Comparison of ENCODE assay signal across 9 cellular contexts in genomic region chr3:109806929-109807328, GRCh38.
DNase-seq lines count a peak whose midpoint lies in the region; ATAC-seq and TF ChIP-seq lines count a peak whose summit lies in the region.
"Had no signal": no experiment of that assay in that cellular context is flagged by ENCODE, and none has a peak within 500 bp of the region (broad histone marks: within the 10 kb centered on the region; RNA-seq: fewer than 3 reads in every experiment).

No MANE protein-coding gene starts in this region.

- no peak overlapping the region for H3K4me3 ChIP-seq in gastroesophageal sphincter
- H3K4me3 ChIP-seq: A549 had no signal

- no peak for TF ChIP-seq POLR2A in gastroesophageal sphincter (IDR thresholded peaks at IDR 0.05)

- POLR2A ChIA-PET in GM10248 (lab: Yijun Ruan, JAX), result no interaction called here

- no peaks in the 10 kb centered on the region for H3K27me3 ChIP-seq in gastroesophageal sphincter

- H3K36me3 ChIP-seq in gastroesophageal sphincter, result no peaks in the 10 kb centered on the region

- no peaks in the 10 kb centered on the region for H3K4me1 ChIP-seq in gastroesophageal sphincter
- H3K4me1 ChIP-seq: A549 had no signal

- WGBS in gastroesophageal sphincter (ENCODE audit: low coverage in 1 of 2), 2 donors, result 56 to 76% methylated on average over 4 of the region's 4 CpGs

- peak overlapping the region; percentile 54 for H3K4me3 Mint-ChIP-seq in activated CD4-positive, alpha-beta T cell treated with anti-CD3 and anti-CD28 coated beads, Interleukin-2, amount 10 ng/mL, durations not matched to agents 24 days and 14 days

- TF ChIP-seq CTCF in gastroesophageal sphincter (IDR thresholded peaks at IDR 0.05) (no peak), GM10248 (IDR thresholded peaks at IDR 0.05; ENCODE audit: control extremely low read depth, extremely low read depth, low read depth, missing control alignments) (no peak)

- peak; percentile 8 for DNase-seq in activated CD4-positive, CD25-positive, alpha-beta regulatory T cell treated with anti-CD3 and anti-CD28 coated beads, Interleukin-2, amount 50 U/mL, for 16 hours (ENCODE audit: low read depth, low spot score)
- no peak for DNase-seq in activated CD4-positive, CD25-positive, alpha-beta regulatory T cell treated with anti-CD3 and anti-CD28 coated beads, Interleukin-2, amount 50 U/mL, for 72 hours
- DNase-seq in activated CD4-positive, alpha-beta T cell treated with anti-CD3 and anti-CD28 coated beads, Interleukin-2, amount 10 ng/mL, durations not matched to agents 24 days and 14 days, result peak; percentile 84
- peak; percentile 8 for DNase-seq in stimulated activated naive CD8-positive, alpha-beta T cell treated with anti-CD3 and anti-CD28 coated beads, Interleukin-15, Interleukin-2, amounts not matched to agents 100 U/mL and 50 U/mL, for 24 hours
- DNase-seq in GM10248 (ENCODE audit: extremely low spot score) (no peak), hippocampal formation (lab: John Stamatoyannopoulos, UW) (no peak)

- CTCF ChIA-PET in GM10248 (lab: Yijun Ruan, JAX), result no interaction called here

- peak; percentile 87 for ATAC-seq in HG03575 (IDR thresholded peaks at IDR 0.05; ENCODE audit: extremely low read depth, insufficient number of reproducible peaks, low FRiP score, unreplicated experiment)
- peak; percentile 31 for ATAC-seq in gastroesophageal sphincter
- peak; percentile 87 for ATAC-seq in stimulated activated naive CD8-positive, alpha-beta T cell treated with anti-CD3 and anti-CD28 coated beads, Interleukin-15, Interleukin-2, amounts not matched to agents 100 U/mL and 50 U/mL, for 24 hours
- ATAC-seq: A549 had no signal

- peaks cover 3% of the 10 kb centered on the region for H3K36me3 Mint-ChIP-seq in activated CD4-positive, alpha-beta T cell treated with anti-CD3 and anti-CD28 coated beads, Interleukin-2, amount 10 ng/mL, durations not matched to agents 24 days and 14 days (ENCODE audit: low read depth)

- peaks cover 7% of the 10 kb centered on the region for H3K27me3 Mint-ChIP-seq in activated CD4-positive, alpha-beta T cell treated with anti-CD3 and anti-CD28 coated beads, Interleukin-2, amount 10 ng/mL, durations not matched to agents 24 days and 14 days

- no peaks in the 10 kb centered on the region for H3K9me3 ChIP-seq in gastroesophageal sphincter
- H3K9me3 ChIP-seq: A549 had no signal

- H3K27ac Mint-ChIP-seq in activated CD4-positive, alpha-beta T cell treated with anti-CD3 and anti-CD28 coated beads, Interleukin-2, amount 10 ng/mL, durations not matched to agents 24 days and 14 days, result peak overlapping the region; percentile 57

- no peak overlapping the region for H3K27ac ChIP-seq in gastroesophageal sphincter
- H3K27ac ChIP-seq: A549 had no signal

- intact Hi-C loops in activated CD4-positive, alpha-beta T cell treated with anti-CD3 and anti-CD28 coated beads, Interleukin-2, amount 10 ng/mL, durations not matched to agents 24 days and 14 days (cut with micrococcal nuclease), result loop anchor here (2.0 to 10.0 kb wide), 5 partner anchors 1428 to 1895 kb away; no protein-coding TSS in a partner anchor

- peaks cover 31% of the 10 kb centered on the region for H3K4me1 Mint-ChIP-seq in activated CD4-positive, alpha-beta T cell treated with anti-CD3 and anti-CD28 coated beads, Interleukin-2, amount 10 ng/mL, durations not matched to agents 24 days and 14 days

- no peak for TF ChIP-seq EP300 in gastroesophageal sphincter (IDR thresholded peaks at IDR 0.05)

- H3K9me3 Mint-ChIP-seq in activated CD4-positive, alpha-beta T cell treated with anti-CD3 and anti-CD28 coated beads, Interleukin-2, amount 10 ng/mL, durations not matched to agents 24 days and 14 days, result peaks cover 16% of the 10 kb centered on the region

Comparison
In these comparisons a context has a peak if more than half of its experiments do, and no peak if none do; other contexts are left out.
1. DNase-seq: peak in activated CD4-positive, CD25-positive, alpha-beta regulatory T cell treated with anti-CD3 and anti-CD28 coated beads, Interleukin-2, amount 50 U/mL, for 16 hours (single experiment), activated CD4-positive, alpha-beta T cell treated with anti-CD3 and anti-CD28 coated beads, Interleukin-2, amount 10 ng/mL, durations not matched to agents 24 days and 14 days (single experiment) and stimulated activated naive CD8-positive, alpha-beta T cell treated with anti-CD3 and anti-CD28 coated beads, Interleukin-15, Interleukin-2, amounts not matched to agents 100 U/mL and 50 U/mL, for 24 hours (single experiment); none in activated CD4-positive, CD25-positive, alpha-beta regulatory T cell treated with anti-CD3 and anti-CD28 coated beads, Interleukin-2, amount 50 U/mL, for 72 hours (single experiment), GM10248 (single experiment) and hippocampal formation (0 of 2).
2. ATAC-seq: peak in every context shown above with its lines; median percentile 87 in HG03575; 87 in stimulated activated naive CD8-positive, alpha-beta T cell treated with anti-CD3 and anti-CD28 coated beads, Interleukin-15, Interleukin-2, amounts not matched to agents 100 U/mL and 50 U/mL, for 24 hours; 31 in gastroesophageal sphincter.